16 cellular contexts compared by ENCODE assay signal in genomic region chr2:63057249-63058148, GRCh38. TPM values are rescaled to one million over a fixed set of nuclear protein-coding genes. Genes with fewer than 3 reads are reported as not detected.
A peak's percentile ranks its signal among the peaks of the same experiment; 100 is the strongest.
DNase-seq lines count a peak whose midpoint lies in the region; ATAC-seq, FAIRE-seq and TF ChIP-seq lines count a peak whose summit lies in the region.
"Had no signal": no experiment of that assay in that cellular context is flagged by ENCODE, and none has a peak within 500 bp of the region (broad histone marks: within the 10 kb centered on the region; RNA-seq: fewer than 3 reads in every experiment).

No MANE protein-coding gene starts in this region.

- H3K36me3 Mint-ChIP-seq in activated T-cell treated with anti-CD3 and anti-CD28 coated beads, Interleukin-2, amount 50 U/mL, for 72 hours (ENCODE audit: insufficient read depth in 2 of 2): peaks cover 1 to 2% of the 10 kb centered on the region in 2 donors
- no peaks in the 10 kb centered on the region for H3K36me3 Mint-ChIP-seq in activated T-cell treated with anti-CD3 and anti-CD28 coated beads, Interleukin-2, amount 50 U/mL, for 4 hours (ENCODE audit: insufficient read depth)
- H3K36me3 Mint-ChIP-seq in stimulated activated memory B cell treated with anti-CD40 and anti-IgM and Interleukin-4, amounts not matched to agents 10 μg/mL and 1 μg/mL and 100 μg/mL, for 72 hours: no peaks in the 10 kb centered on the region

- no peaks in the 10 kb centered on the region for H4K20me1 ChIP-seq in hepatocyte (ENCODE audit: insufficient read depth, poor library complexity, severe bottlenecking)

- ATAC-seq in activated T-cell treated with anti-CD3 and anti-CD28 coated beads, Interleukin-2, amount 50 U/mL, for 72 hours (replicated peaks in 1 of 2): no peak
- no peak for ATAC-seq in activated T-cell treated with anti-CD3 and anti-CD28 coated beads, Interleukin-2, amount 50 U/mL, for 4 hours
- no peak for ATAC-seq in stimulated activated memory B cell treated with anti-CD40 and anti-IgM and Interleukin-4, amounts not matched to agents 10 μg/mL and 1 μg/mL and 100 μg/mL, for 72 hours
- ATAC-seq: gastrocnemius medialis, K562 had no signal

- H3K4me1 Mint-ChIP-seq in activated T-cell treated with anti-CD3 and anti-CD28 coated beads, Interleukin-2, amount 50 U/mL, for 72 hours (ENCODE audit: low read depth): peaks cover 66% of the 10 kb centered on the region
- peaks cover 57% of the 10 kb centered on the region for H3K4me1 Mint-ChIP-seq in activated T-cell treated with anti-CD3 and anti-CD28 coated beads, Interleukin-2, amount 50 U/mL, for 4 hours (ENCODE audit: low read depth)
- peaks cover 62% of the 10 kb centered on the region for H3K4me1 Mint-ChIP-seq in stimulated activated memory B cell treated with anti-CD40 and anti-IgM and Interleukin-4, amounts not matched to agents 10 μg/mL and 1 μg/mL and 100 μg/mL, for 72 hours

- H3K9me3 Mint-ChIP-seq in activated T-cell treated with anti-CD3 and anti-CD28 coated beads, Interleukin-2, amount 50 U/mL, for 72 hours: no peaks in the 10 kb centered on the region
- peaks cover 5% of the 10 kb centered on the region for H3K9me3 Mint-ChIP-seq in activated T-cell treated with anti-CD3 and anti-CD28 coated beads, Interleukin-2, amount 50 U/mL, for 4 hours
- H3K9me3 Mint-ChIP-seq in stimulated activated memory B cell treated with anti-CD40 and anti-IgM and Interleukin-4, amounts not matched to agents 10 μg/mL and 1 μg/mL and 100 μg/mL, for 72 hours: peaks cover 7% of the 10 kb centered on the region
- H3K9me3 Mint-ChIP-seq: dendritic cell treated with granulocyte-macrophage colony-stimulating factor and Interleukin-4, amounts not matched to agents 40 ng/mL and 50 ng/mL, for 4 days had no signal

- no peaks in the 10 kb centered on the region for H3K9me2 ChIP-seq in hepatocyte (replicated peaks; ENCODE audit: insufficient read depth)

- 17% methylated on average over 32 of the region's 35 CpGs for WGBS in hepatocyte (ENCODE audit: low lambda C conversion rate, missing lambda C conversion rate)

- peak overlapping the region; percentile 65 for H3K4me2 ChIP-seq in hepatocyte

- peaks cover 82% of the 10 kb centered on the region for H3K27me3 Mint-ChIP-seq in activated T-cell treated with anti-CD3 and anti-CD28 coated beads, Interleukin-2, amount 50 U/mL, for 72 hours (ENCODE audit: low read depth)
- peaks cover 80% of the 10 kb centered on the region for H3K27me3 Mint-ChIP-seq in activated T-cell treated with anti-CD3 and anti-CD28 coated beads, Interleukin-2, amount 50 U/mL, for 4 hours (ENCODE audit: low read depth)
- peaks cover 83% of the 10 kb centered on the region for H3K27me3 Mint-ChIP-seq in stimulated activated memory B cell treated with anti-CD40 and anti-IgM and Interleukin-4, amounts not matched to agents 10 μg/mL and 1 μg/mL and 100 μg/mL, for 72 hours

- FAIRE-seq in HTR-8/SVneo (lab: Jason Lieb, UNC): no peak
- FAIRE-seq: H54, K562 had no signal

- peak overlapping the region; percentile 63 to 85 for H3K4me3 Mint-ChIP-seq in activated T-cell treated with anti-CD3 and anti-CD28 coated beads, Interleukin-2, amount 50 U/mL, for 72 hours
- no peak overlapping the region for H3K4me3 Mint-ChIP-seq in activated T-cell treated with anti-CD3 and anti-CD28 coated beads, Interleukin-2, amount 50 U/mL, for 4 hours
- H3K4me3 Mint-ChIP-seq in stimulated activated memory B cell treated with anti-CD40 and anti-IgM and Interleukin-4, amounts not matched to agents 10 μg/mL and 1 μg/mL and 100 μg/mL, for 72 hours: peak overlapping the region; percentile 6

- peaks cover 27% of the 10 kb centered on the region for H3K4me1 ChIP-seq in hepatocyte (ENCODE audit: insufficient read depth)

- H3K79me2 ChIP-seq in hepatocyte: no peaks in the 10 kb centered on the region

- DNase-seq in activated T-cell treated with anti-CD3 and anti-CD28 coated beads, Interleukin-2, amount 50 U/mL, for 72 hours: no peak
- DNase-seq in activated T-cell treated with anti-CD3 and anti-CD28 coated beads, Interleukin-2, amount 50 U/mL, for 4 hours: no peak
- DNase-seq in SK-N-DZ (ENCODE audit: low spot score): peak; percentile 6
- no peak for DNase-seq in hepatocyte (ENCODE audit: low spot score)
- no peak for DNase-seq in A172 (ENCODE audit: low spot score)
- DNase-seq in SIG-M5 (lab: John Stamatoyannopoulos, UW): no peak
- no peak for DNase-seq in HTR-8/SVneo (ENCODE audit: insufficient read length, low spot score)
- DNase-seq: activated naive CD4-positive, alpha-beta T cell treated with Interleukin-2 at 50 U/mL for 16 hours; gastrocnemius medialis; upper lobe of right lung had no signal

- no peak for TF ChIP-seq CTCF in hepatocyte (IDR thresholded peaks at IDR 0.05; ENCODE audit: poor library complexity)

- H2AFZ ChIP-seq in hepatocyte: no peak overlapping the region

- no peaks in the 10 kb centered on the region for H3K9me3 ChIP-seq in hepatocyte (ENCODE audit: low read depth)
- H3K9me3 ChIP-seq: gastrocnemius medialis, upper lobe of right lung had no signal

- no peak overlapping the region for H3K27ac Mint-ChIP-seq in activated T-cell treated with anti-CD3 and anti-CD28 coated beads, Interleukin-2, amount 50 U/mL, for 72 hours
- H3K27ac Mint-ChIP-seq in stimulated activated memory B cell treated with anti-CD40 and anti-IgM and Interleukin-4, amounts not matched to agents 10 μg/mL and 1 μg/mL and 100 μg/mL, for 72 hours: no peak overlapping the region
- H3K27ac Mint-ChIP-seq: dendritic cell treated with granulocyte-macrophage colony-stimulating factor and Interleukin-4, amounts not matched to agents 40 ng/mL and 50 ng/mL, for 4 days had no signal

- H3K36me3 ChIP-seq in hepatocyte (replicated peaks; ENCODE audit: insufficient read depth, low read depth): no peaks in the 10 kb centered on the region
- H3K36me3 ChIP-seq: gastrocnemius medialis, Peyer's patch, upper lobe of right lung had no signal

- no peak overlapping the region for H3K27ac ChIP-seq in hepatocyte
- H3K27ac ChIP-seq: gastrocnemius medialis, Peyer's patch, upper lobe of right lung had no signal

- H3K4me3 ChIP-seq in hepatocyte: no peak overlapping the region
- H3K4me3 ChIP-seq: K562, Peyer's patch, upper lobe of right lung had no signal

- H3K27me3 ChIP-seq in hepatocyte: peaks cover 98% of the 10 kb centered on the region

RNA-seq across cellular contexts. Expression of gene OTX1, which starts 6.9 kb away (rescaled TPM):
- total RNA-seq in activated T-cell treated with anti-CD3 and anti-CD28 coated beads, Interleukin-2, amount 50 U/mL, for 72 hours: under 1 TPM in 1 of 2 donors, not detected in 1; 0.07 TPM
- not detected for total RNA-seq in activated T-cell treated with anti-CD3 and anti-CD28 coated beads, Interleukin-2, amount 50 U/mL, for 4 hours
- 0.07 TPM in 1 of 2 replicates, not detected in the other for polyA plus RNA-seq in SK-N-DZ (2014; cell fraction: cytosol; rRNA removed)
- 0.82 and 1.5 TPM in 2 replicates for polyA plus RNA-seq in SK-N-DZ (2014; cell fraction: nucleus; rRNA removed)
- 0.07 TPM in 1 of 2 replicates, not detected in the other for total RNA-seq in hepatocyte
- 0.52 TPM in 1 of 2 replicates, not detected in the other for polyA plus RNA-seq in hepatocyte
- 0.41 and 0.69 TPM in 2 replicates for total RNA-seq in A172 (2014; rRNA removed; shearing (Covaris generic))
- total RNA-seq: gastrocnemius medialis, Peyer's patch, upper lobe of right lung had no signal
- polyA plus RNA-seq: liver had no signal
